Comparison of ENCODE assay signal across 10 cellular contexts in genomic region chr17:28738680-28739384, GRCh38. TPM values are rescaled to one million over a fixed set of nuclear protein-coding genes. Genes with fewer than 3 reads are reported as not detected.
DNase-seq lines count a peak whose midpoint lies in the region; ATAC-seq and TF ChIP-seq lines count a peak whose summit lies in the region.
"Had no signal": no experiment of that assay in that cellular context is flagged by ENCODE, and none has a peak within 500 bp of the region (broad histone marks: within the 10 kb centered on the region; RNA-seq: fewer than 3 reads in every experiment).

No MANE protein-coding gene starts in this region.

- TF ChIP-seq CTCF in OCI-LY3 (IDR thresholded peaks at IDR 0.05; ENCODE audit: low read depth, low read length) (no peak), foreskin fibroblast (IDR thresholded peaks at IDR 0.05; ENCODE audit: low read depth, low read length) (no peak)

- no peak overlapping the region for H2AFZ ChIP-seq in OCI-LY3 (ENCODE audit: low read depth, low read length)

- peak overlapping the region; percentile 60 for H3K4me3 ChIP-seq in OCI-LY3 (ENCODE audit: low read length)
- no peak overlapping the region for H3K4me3 ChIP-seq in foreskin fibroblast (ENCODE audit: low read depth in 1 of 2, low read length in 2 of 2)
- H3K4me3 ChIP-seq: K562 had no signal

- peaks cover 26% of the 10 kb centered on the region for H3K79me2 ChIP-seq in OCI-LY3 (ENCODE audit: low read length)

- no peaks in the 10 kb centered on the region for H4K20me1 ChIP-seq in OCI-LY3 (ENCODE audit: insufficient read depth, low read length)

- no peak for DNase-seq in activated naive CD4-positive, alpha-beta T cell treated with anti-CD3 and anti-CD28 coated beads, Interleukin-2, amount 50 U/mL, for 72 hours (ENCODE audit: low spot score in 2 of 2)
- DNase-seq in stimulated activated CD8-positive, alpha-beta memory T cell treated with anti-CD3 and anti-CD28 coated beads, Interleukin-15, amount 100 ng/mL, for 4 hours (ENCODE audit: low read depth in 2 of 2) = peak; percentile 52 to 77
- DNase-seq in foreskin fibroblast (no peak), NCI-H1436 treated with DMSO at 0.1 percent for 48 hours (lab: John Stamatoyannopoulos, UW) (no peak), NCI-H1436 (lab: John Stamatoyannopoulos, UW) (no peak)
- DNase-seq: HFFc6 had no signal

- ATAC-seq in activated naive CD4-positive, alpha-beta T cell treated with anti-CD3 and anti-CD28 coated beads, Interleukin-2, amount 50 U/mL, for 72 hours = peak; percentile 46
- no peak for ATAC-seq in GM21367 (IDR thresholded peaks at IDR 0.05; ENCODE audit: unreplicated experiment)

- no peaks in the 10 kb centered on the region for H3K9me3 Mint-ChIP-seq in activated naive CD4-positive, alpha-beta T cell treated with anti-CD3 and anti-CD28 coated beads, Interleukin-2, amount 50 U/mL, for 72 hours

- H3K27ac Mint-ChIP-seq in activated naive CD4-positive, alpha-beta T cell treated with anti-CD3 and anti-CD28 coated beads, Interleukin-2, amount 50 U/mL, for 72 hours = peak overlapping the region; percentile 33 to 68
- H3K27ac Mint-ChIP-seq: HFFc6 had no signal

- peaks cover 0 to 34% of the 10 kb centered on the region in 2 donors for H3K36me3 Mint-ChIP-seq in activated naive CD4-positive, alpha-beta T cell treated with anti-CD3 and anti-CD28 coated beads, Interleukin-2, amount 50 U/mL, for 72 hours

- peak overlapping the region; percentile 94 for H3K27ac ChIP-seq in OCI-LY3 (ENCODE audit: low read length)

- H3K36me3 ChIP-seq in OCI-LY3 (replicated peaks; ENCODE audit: low read depth, low read length) = peaks cover 41% of the 10 kb centered on the region

- peak overlapping the region; percentile 89 for H3K9ac ChIP-seq in OCI-LY3 (ENCODE audit: low read length)

- peak; percentile 34 for TF ChIP-seq POLR2A in GM18526 (IDR thresholded peaks at IDR 0.05; ENCODE audit: extremely low read depth, insufficient read length)

- no peaks in the 10 kb centered on the region for H3K27me3 ChIP-seq in OCI-LY3 (ENCODE audit: low read depth, low read length)

- H3K9me3 ChIP-seq in OCI-LY3 (ENCODE audit: insufficient read depth, low read length) = no peaks in the 10 kb centered on the region

- peak overlapping the region; percentile 81 for H3K4me2 ChIP-seq in OCI-LY3 (ENCODE audit: low read length)

- H3K4me1 ChIP-seq in OCI-LY3 (ENCODE audit: low read length) = peaks cover 80% of the 10 kb centered on the region

RNA-seq across cellular contexts. Expression of gene TRAF4, which starts 5.0 kb away (rescaled TPM):
- total RNA-seq in activated naive CD4-positive, alpha-beta T cell treated with anti-CD3 and anti-CD28 coated beads, Interleukin-2, amount 50 U/mL, for 72 hours = 100 to 1,000 TPM in 1 of 2 donors, 10 to 100 TPM in 1; 88.3 to 168 TPM

RNA-seq across cellular contexts. Expression of gene NEK8, which starts 10.2 kb away (rescaled TPM):
- 1 to 10 TPM; 5.3 to 6.4 TPM for total RNA-seq in activated naive CD4-positive, alpha-beta T cell treated with anti-CD3 and anti-CD28 coated beads, Interleukin-2, amount 50 U/mL, for 72 hours

RNA-seq across cellular contexts. Expression of gene TLCD1, which starts 12.8 kb away (rescaled TPM):
- total RNA-seq in activated naive CD4-positive, alpha-beta T cell treated with anti-CD3 and anti-CD28 coated beads, Interleukin-2, amount 50 U/mL, for 72 hours = 10 to 100 TPM in 1 of 2 donors, 1 to 10 TPM in 1; 4.4 to 10.2 TPM

RNA-seq across cellular contexts. Expression of gene RPL23A, which starts 19.0 kb away (rescaled TPM):
- total RNA-seq in activated naive CD4-positive, alpha-beta T cell treated with anti-CD3 and anti-CD28 coated beads, Interleukin-2, amount 50 U/mL, for 72 hours = 1,000 to 10,000 TPM; 2,221 to 2,736 TPM

RNA-seq across cellular contexts. Expression of gene RAB34, which starts 21.2 kb away (rescaled TPM):
- 10 to 100 TPM; 20.5 to 46.4 TPM for total RNA-seq in activated naive CD4-positive, alpha-beta T cell treated with anti-CD3 and anti-CD28 coated beads, Interleukin-2, amount 50 U/mL, for 72 hours

Comparison
In these comparisons a context has a peak if more than half of its experiments do, and no peak if none do; other contexts are left out.
1. DNase-seq: peak in stimulated activated CD8-positive, alpha-beta memory T cell treated with anti-CD3 and anti-CD28 coated beads, Interleukin-15, amount 100 ng/mL, for 4 hours (2 of 2); none in activated naive CD4-positive, alpha-beta T cell treated with anti-CD3 and anti-CD28 coated beads, Interleukin-2, amount 50 U/mL, for 72 hours (0 of 2), foreskin fibroblast (0 of 2), NCI-H1436 treated with DMSO at 0.1 percent for 48 hours (single experiment) and NCI-H1436 (single experiment).